In genomic region chr6:154345811-154346210, GRCh38 we compare ENCODE assay signal across 23 cellular contexts. TPM values are rescaled to one million over a fixed set of nuclear protein-coding genes. Genes with fewer than 3 reads are reported as not detected.
"Had no signal": no experiment of that assay in that cellular context is flagged by ENCODE, and none has a peak within 500 bp of the region (broad histone marks: within the 10 kb centered on the region; RNA-seq: fewer than 3 reads in every experiment).

No MANE protein-coding gene starts in this region.

- H3K4me3 ChIP-seq: PC-9, Peyer's patch had no signal

- H3K27ac ChIP-seq: PC-9, Peyer's patch had no signal

- ATAC-seq: HepG2, SK-N-SH treated with all-trans-retinoic acid at 6 μM for 48 hours had no signal

- H3K9me3 ChIP-seq: Peyer's patch had no signal

- H3K27me3 ChIP-seq: Peyer's patch had no signal

- H3K36me3 ChIP-seq: Peyer's patch had no signal

- DNase-seq: IMR-90, KG1, MM.1S, NCI-H1092 treated with DMSO at 0.1 percent for 48 hours, NCI-H1436 treated with DMSO at 0.1 percent for 48 hours, NCI-H1694, NCI-H187 treated with DMSO at 0.1 percent for 48 hours, NCI-H2029 treated with DMSO at 0.1 percent for 48 hours, NCI-H2227 treated with DMSO at 0.1 percent for 48 hours, NCI-H524 treated with DMSO at 0.1 percent for 48 hours, NCI-H69, NCI-H774, OCI-M1, PC-9, Peyer's patch, Right ventricle myocardium superior, RPMI8226, SIG-M5, T-helper 1 cell had no signal

RNA-seq across cellular contexts. Expression of gene IPCEF1, which starts 10.8 kb away (rescaled TPM):
- total RNA-seq: HepG2, HT1080, NCI-H460 had no signal
